In the genomic region with DNA sequence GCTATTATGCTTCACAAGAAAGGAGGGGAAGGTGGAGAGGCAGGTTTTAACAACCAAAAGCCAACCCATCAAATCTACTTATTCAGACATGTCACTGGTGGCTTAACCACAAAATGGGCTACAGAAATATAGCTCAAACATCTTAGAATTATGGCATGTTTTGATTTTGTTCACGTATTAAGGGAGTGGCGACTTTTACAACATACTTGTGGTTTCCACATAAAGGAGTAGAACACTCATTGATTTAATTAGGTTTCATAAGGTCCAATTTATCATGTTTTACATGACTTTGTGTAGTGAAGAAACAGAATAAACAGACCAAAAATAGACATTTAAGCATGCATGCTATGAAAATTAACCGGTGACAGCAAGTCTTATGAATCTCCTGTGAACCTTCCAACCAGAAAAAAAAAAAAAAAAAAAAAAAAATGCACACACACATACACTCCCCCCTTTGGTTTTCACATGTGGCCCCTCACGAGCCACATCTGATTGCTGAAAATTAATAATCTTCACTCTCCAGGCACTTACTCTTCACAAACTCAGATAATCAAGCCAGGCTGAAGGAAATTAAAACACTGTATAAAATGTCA, we compare ENCODE assay signal across 11 cellular contexts. TPM values are rescaled to one million over a fixed set of nuclear protein-coding genes. Genes with fewer than 3 reads are reported as not detected.
DNase-seq lines count a peak whose midpoint lies in the region; ATAC-seq, FAIRE-seq and TF ChIP-seq lines count a peak whose summit lies in the region.
"Had no signal": no experiment of that assay in that cellular context is flagged by ENCODE, and none has a peak within 500 bp of the region (broad histone marks: within the 10 kb centered on the region; RNA-seq: fewer than 3 reads in every experiment).

No MANE protein-coding gene starts in this region.

- no peak for TF ChIP-seq CTCF in activated CD8-positive, alpha-beta T cell treated with anti-CD3 and anti-CD28 coated beads for 36 hours (IDR thresholded peaks at IDR 0.05)

- H3K9me3 ChIP-seq in adipocyte (ENCODE audit: control insufficient read depth, low read length) = no peaks in the 10 kb centered on the region

- H3K27me3 Mint-ChIP-seq in T-cell = peaks cover 8 to 27% of the 10 kb centered on the region in 2 donors
- peaks cover 21% of the 10 kb centered on the region for H3K27me3 Mint-ChIP-seq in activated CD8-positive, alpha-beta T cell treated with anti-CD3 and anti-CD28 coated beads for 36 hours

- POLR2A ChIA-PET in HEK293T (lab: Yijun Ruan, JAX) = interaction anchor here (0.6 to 1.7 kb wide), 7 partner anchors 9 to 801 kb away, joined by 3 to 6 read pairs (median 3); no protein-coding TSS in a partner anchor
- POLR2A ChIA-PET in T-cell (lab: Charles Lee) = no interaction called here
- POLR2A ChIA-PET in activated CD8-positive, alpha-beta T cell treated with anti-CD3 and anti-CD28 coated beads for 36 hours (lab: Charles Lee) = interaction anchor here (0.7 kb wide), 1 partner anchor 265 kb away, joined by 5 read pairs; no protein-coding TSS in a partner anchor

- FAIRE-seq in A204.1 (lab: Jason Lieb, UNC) (peak; percentile 30), islet of Langerhans (lab: Jason Lieb, UNC) (peak; percentile 76)

- no peak overlapping the region for H3K9ac ChIP-seq in adipocyte (ENCODE audit: low read length)

- H3K4me1 ChIP-seq in adipocyte (ENCODE audit: control insufficient read depth, insufficient read depth, low read length) = peaks cover 60% of the 10 kb centered on the region

- peaks cover 1 to 2% (median 1%) of the 10 kb centered on the region in 3 donors for H3K4me1 Mint-ChIP-seq in T-cell
- peaks cover 1% of the 10 kb centered on the region for H3K4me1 Mint-ChIP-seq in activated CD8-positive, alpha-beta T cell treated with anti-CD3 and anti-CD28 coated beads for 36 hours (ENCODE audit: low read depth)
- H3K4me1 Mint-ChIP-seq: activated naive CD4-positive, alpha-beta T cell treated with anti-CD3 and anti-CD28 coated beads, Interleukin-2, amount 50 U/mL, for 24 hours had no signal

- no peaks in the 10 kb centered on the region for H3K36me3 ChIP-seq in adipocyte (ENCODE audit: control insufficient read depth, insufficient read depth, low read length, severe bottlenecking)

- DNase-seq in HEK293T (ENCODE audit: extremely low spot score) (no peak), adipocyte (ENCODE audit: low read depth) (peak; percentile 86), T-cell (no peak), NCI-H524 (lab: John Stamatoyannopoulos, UW) (no peak)
- DNase-seq in activated CD8-positive, alpha-beta T cell treated with anti-CD3 and anti-CD28 coated beads for 36 hours = no peak
- DNase-seq: NCI-H1105 had no signal

- CTCF ChIA-PET in HEK293T (lab: Yijun Ruan, JAX) (interaction anchor here (0.6 to 1.2 kb wide), 3 partner anchors 48 to 659 kb away, joined by 3 read pairs; no protein-coding TSS in a partner anchor), T-cell (lab: Charles Lee) (no interaction called here)
- CTCF ChIA-PET in activated CD8-positive, alpha-beta T cell treated with anti-CD3 and anti-CD28 coated beads for 36 hours (lab: Charles Lee) = no interaction called here

- no peak for ATAC-seq in T-cell (replicated peaks in 1 of 4)
- no peak for ATAC-seq in GM21360 (IDR thresholded peaks at IDR 0.05; ENCODE audit: unreplicated experiment)
- no peak for ATAC-seq in activated CD8-positive, alpha-beta T cell treated with anti-CD3 and anti-CD28 coated beads for 36 hours

- H3K27ac Mint-ChIP-seq in T-cell = no peak overlapping the region
- H3K27ac Mint-ChIP-seq in activated CD8-positive, alpha-beta T cell treated with anti-CD3 and anti-CD28 coated beads for 36 hours = no peak overlapping the region
- H3K27ac Mint-ChIP-seq: activated naive CD4-positive, alpha-beta T cell treated with anti-CD3 and anti-CD28 coated beads, Interleukin-2, amount 50 U/mL, for 24 hours; T-helper 1 cell treated with Interleukin-12 subunit alpha and Interleukin-12 subunit beta and Interleukin-4 antibody, amounts not matched to agents 30 μg/mL and 1 μg/mL, for 36 hours had no signal

- no peaks in the 10 kb centered on the region for H3K27me3 ChIP-seq in adipocyte (replicated peaks; ENCODE audit: control insufficient read depth, insufficient read depth, low read length)

- intact Hi-C loops in activated CD8-positive, alpha-beta T cell treated with anti-CD3 and anti-CD28 coated beads for 36 hours (cut with micrococcal nuclease) = no loop called here

- H3K9me3 Mint-ChIP-seq in T-cell = no peaks in the 10 kb centered on the region
- H3K9me3 Mint-ChIP-seq in activated CD8-positive, alpha-beta T cell treated with anti-CD3 and anti-CD28 coated beads for 36 hours = no peaks in the 10 kb centered on the region
- H3K9me3 Mint-ChIP-seq: T-helper 1 cell treated with Interleukin-12 subunit alpha and Interleukin-12 subunit beta and Interleukin-4 antibody, amounts not matched to agents 30 μg/mL and 1 μg/mL, for 36 hours had no signal

- no peaks in the 10 kb centered on the region for H3K36me3 Mint-ChIP-seq in T-cell
- no peaks in the 10 kb centered on the region for H3K36me3 Mint-ChIP-seq in activated CD8-positive, alpha-beta T cell treated with anti-CD3 and anti-CD28 coated beads for 36 hours (ENCODE audit: low read depth)
- H3K36me3 Mint-ChIP-seq: activated naive CD4-positive, alpha-beta T cell treated with anti-CD3 and anti-CD28 coated beads, Interleukin-2, amount 50 U/mL, for 24 hours had no signal

- H3K4me3 ChIP-seq in adipocyte (ENCODE audit: low read length) = no peak overlapping the region

- no peak overlapping the region for H3K4me3 Mint-ChIP-seq in T-cell
- no peak overlapping the region for H3K4me3 Mint-ChIP-seq in activated CD8-positive, alpha-beta T cell treated with anti-CD3 and anti-CD28 coated beads for 36 hours
- H3K4me3 Mint-ChIP-seq: activated naive CD4-positive, alpha-beta T cell treated with anti-CD3 and anti-CD28 coated beads, Interleukin-2, amount 50 U/mL, for 24 hours; T-helper 1 cell treated with Interleukin-12 subunit alpha and Interleukin-12 subunit beta and Interleukin-4 antibody, amounts not matched to agents 30 μg/mL and 1 μg/mL, for 36 hours had no signal

TF ChIP-seq in HEK293T, 16 proteins besides CTCF, POLR2A, EP300 and RAD21:
- TF ChIP-seq FOXM1 (IDR thresholded peaks at IDR 0.05; ENCODE audit: borderline replicate concordance) (peak; percentile 54; the same call in 1 of the 2 replicates), FOXK2 (IDR thresholded peaks at IDR 0.05) (peak; percentile 68; the same call in 1 of the 2 replicates), ARNT (IDR thresholded peaks at IDR 0.05) (peak; percentile 97), BHLHE40 (IDR thresholded peaks at IDR 0.05; ENCODE audit: borderline replicate concordance) (no peak), ELF4 (IDR thresholded peaks at IDR 0.05) (no peak), SUZ12 (IDR thresholded peaks at IDR 0.05) (no peak), NFRKB (IDR thresholded peaks at IDR 0.05) (no peak), FOXA1 (IDR thresholded peaks at IDR 0.05) (no peak), SP1 (IDR thresholded peaks at IDR 0.05) (no peak), CTBP1 (IDR thresholded peaks at IDR 0.05; ENCODE audit: borderline replicate concordance) (peak; percentile 100), ZNF384 (IDR thresholded peaks at IDR 0.05) (peak; percentile 98), TARDBP (IDR thresholded peaks at IDR 0.05) (no peak), L3MBTL2 (conservative IDR thresholded peaks at IDR 0.05) (no peak), HDGF (IDR thresholded peaks at IDR 0.05; ENCODE audit: borderline replicate concordance) (no peak), LEF1 (IDR thresholded peaks at IDR 0.05; ENCODE audit: borderline replicate concordance) (peak; percentile 58; the same call in 1 of the 2 replicates)
- TF ChIP-seq, protein P1, sequence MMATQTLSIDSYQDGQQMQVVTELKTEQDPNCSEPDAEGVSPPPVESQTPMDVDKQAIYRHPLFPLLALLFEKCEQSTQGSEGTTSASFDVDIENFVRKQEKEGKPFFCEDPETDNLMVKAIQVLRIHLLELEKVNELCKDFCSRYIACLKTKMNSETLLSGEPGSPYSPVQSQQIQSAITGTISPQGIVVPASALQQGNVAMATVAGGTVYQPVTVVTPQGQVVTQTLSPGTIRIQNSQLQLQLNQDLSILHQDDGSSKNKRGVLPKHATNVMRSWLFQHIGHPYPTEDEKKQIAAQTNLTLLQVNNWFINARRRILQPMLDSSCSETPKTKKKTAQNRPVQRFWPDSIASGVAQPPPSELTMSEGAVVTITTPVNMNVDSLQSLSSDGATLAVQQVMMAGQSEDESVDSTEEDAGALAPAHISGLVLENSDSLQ (IDR thresholded peaks at IDR 0.05) = peak; percentile 96

RNA-seq across cellular contexts. Expression of gene ZNF608, which starts 5.4 kb away (rescaled TPM):
- 1 to 10 TPM in 2 of 5 donors, under 1 TPM in 3; 0.26 to 1.3 (median 0.49) TPM for total RNA-seq in T-cell
- total RNA-seq in activated CD8-positive, alpha-beta T cell treated with anti-CD3 and anti-CD28 coated beads for 36 hours = not detected

Comparison
In these comparisons a context has a peak if more than half of its experiments do, and no peak if none do; other contexts are left out.
1. POLR2A ChIA-PET loops: an anchor here in HEK293T (0.6 to 1.7 kb wide) and activated CD8-positive, alpha-beta T cell treated with anti-CD3 and anti-CD28 coated beads for 36 hours (0.7 kb wide); none called in T-cell.